ENCODE assay signal across 25 cellular contexts in genomic region chr22:32748509-32748908, GRCh38. TPM values are rescaled to one million over a fixed set of nuclear protein-coding genes. Genes with fewer than 3 reads are reported as not detected.
DNase-seq lines count a peak whose midpoint lies in the region; ATAC-seq, FAIRE-seq and TF ChIP-seq lines count a peak whose summit lies in the region.
"Had no signal": no experiment of that assay in that cellular context is flagged by ENCODE, and none has a peak within 500 bp of the region (broad histone marks: within the 10 kb centered on the region; RNA-seq: fewer than 3 reads in every experiment).

No MANE protein-coding gene starts in this region.

- no peak for TF ChIP-seq POLR2A in HepG2 (IDR thresholded peaks at IDR 0.05; ENCODE audit: insufficient read depth in 1 of 2, low read depth in 2 of 2, low read length in 2 of 2)
- TF ChIP-seq POLR2A in body of pancreas (IDR thresholded peaks at IDR 0.05): no peak

- intact Hi-C loops in Right ventricle myocardium superior (cut with DNase I) (no loop called here), Right ventricle myocardium inferior (cut with DNase I) (loop anchor here (5.0 kb wide), 2 partner anchors 51 to 86 kb away; no protein-coding TSS in a partner anchor), HepG2 (cut with micrococcal nuclease; ENCODE audit: unreplicated experiment) (no loop called here), body of pancreas (cut with DNase I) (no loop called here)

- TF ChIP-seq CTCF in liver (IDR thresholded peaks at IDR 0.05; ENCODE audit: low read depth, low read length, missing input control) (no peak), HepG2 (CRISPR knock-in tag; IDR thresholded peaks at IDR 0.05) (no peak), body of pancreas (IDR thresholded peaks at IDR 0.05) (no peak)

- TF ChIP-seq EP300 in HepG2 (IDR thresholded peaks at IDR 0.05; ENCODE audit: low read depth in 2 of 2, low read length in 2 of 2) (no peak), HepG2 (CRISPR knock-in tag; IDR thresholded peaks at IDR 0.05; ENCODE audit: borderline replicate concordance) (no peak)

- H3K27ac ChIP-seq in liver (ENCODE audit: low read depth in 1 of 2, low read length in 2 of 2) (no peak overlapping the region), HepG2 (ENCODE audit: extremely low read length, insufficient read depth, low read length) (no peak overlapping the region), body of pancreas (no peak overlapping the region)
- H3K27ac ChIP-seq: 22Rv1; BLaER1 treated with 17β-estradiol and CSF1 and Interleukin-3, amounts not matched to agents 10 nM and 100 nM; GM23248 had no signal

- POLR2A ChIA-PET in HepG2 (lab: Yijun Ruan, JAX): interaction anchor here (1.3 kb wide), 1 partner anchor 48 kb away, joined by 3 read pairs; no protein-coding TSS in a partner anchor

- no peaks in the 10 kb centered on the region for H3K36me3 ChIP-seq in liver (ENCODE audit: control insufficient read depth in 4 of 4, insufficient read depth in 3 of 4, low read depth in 1 of 4, low read length in 3 of 4)
- no peaks in the 10 kb centered on the region for H3K36me3 ChIP-seq in HepG2 (replicated peaks in 1 of 2; ENCODE audit: control insufficient read depth in 1 of 2, insufficient read depth in 2 of 2, low read length in 2 of 2)
- H3K36me3 ChIP-seq in body of pancreas (replicated peaks in 1 of 2; ENCODE audit: insufficient read depth in 1 of 2, low read depth in 2 of 2): no peaks in the 10 kb centered on the region
- H3K36me3 ChIP-seq: BE2C; BLaER1 treated with 17β-estradiol and CSF1 and Interleukin-3, amounts not matched to agents 10 nM and 100 nM had no signal

- H3K27me3 ChIP-seq in liver (ENCODE audit: control insufficient read depth in 4 of 4, insufficient read depth in 4 of 4, low read length in 3 of 4) (no peaks in the 10 kb centered on the region), HepG2 (ENCODE audit: control insufficient read depth in 1 of 2, insufficient read depth in 2 of 2, low read length in 2 of 2) (no peaks in the 10 kb centered on the region), body of pancreas (no peaks in the 10 kb centered on the region)

- no peak overlapping the region for H3K4me3 ChIP-seq in liver (ENCODE audit: low read depth in 1 of 3, low read length in 3 of 3)
- H3K4me3 ChIP-seq in HepG2 (replicated peaks in 1 of 3; ENCODE audit: insufficient read depth in 1 of 3, low read depth in 2 of 3, low read length in 3 of 3): no peak overlapping the region
- H3K4me3 ChIP-seq in body of pancreas: no peak overlapping the region
- H3K4me3 ChIP-seq: BLaER1 treated with 17β-estradiol and CSF1 and Interleukin-3, amounts not matched to agents 10 nM and 100 nM; GM12878; GM23248 had no signal

- CTCF ChIA-PET in HepG2 (lab: Yijun Ruan, JAX; ENCODE audit: low intra/inter-chr PET ratio, low total read pairs): no interaction called here

- H3K4me2 ChIP-seq in HepG2 (ENCODE audit: low read depth, low read length): no peak overlapping the region
- H3K4me2 ChIP-seq: BLaER1 treated with 17β-estradiol and CSF1 and Interleukin-3, amounts not matched to agents 10 nM and 100 nM had no signal

- ATAC-seq in Right ventricle myocardium superior (ENCODE audit: poor library complexity) (peak; percentile 2), Right ventricle myocardium inferior (no peak), HepG2 (no peak), body of pancreas (no peak)
- ATAC-seq: GM12878 had no signal

- H3K9ac ChIP-seq in liver (ENCODE audit: low read depth in 1 of 2, low read length in 2 of 2) (no peak overlapping the region), HepG2 (ENCODE audit: insufficient read depth, low read depth, low read length) (no peak overlapping the region)
- H3K9ac ChIP-seq: BLaER1 treated with 17β-estradiol and CSF1 and Interleukin-3, amounts not matched to agents 10 nM and 100 nM; GM23248 had no signal

- 62% methylated on average over 6 of the region's 6 CpGs for WGBS in liver
- WGBS in HepG2 (ENCODE audit: low lambda C conversion rate): 92% methylated on average over 5 of the region's 6 CpGs
- 61 to 78% methylated on average over 6 of the region's 6 CpGs for WGBS in body of pancreas, 2 donors

- DNase-seq in Right ventricle myocardium superior (no peak), Right ventricle myocardium inferior (ENCODE audit: missing footprints) (no peak), HepG2 (ENCODE audit: low spot score) (no peak), urothelium cell line (ENCODE audit: low spot score) (no peak), body of pancreas (no peak)
- DNase-seq: AML-193; BE2C; CD4-positive, alpha-beta T cell; CD8-positive, alpha-beta memory T cell; DMS 273 treated with DMSO at 0.1 percent for 48 hours; DMS79; EL; GDM1; GM23248; H7; HCEC 1CT had no signal

- H3K79me2 ChIP-seq in HepG2 (ENCODE audit: insufficient read depth, low read length): no peaks in the 10 kb centered on the region

- H2AFZ ChIP-seq in HepG2 (ENCODE audit: low read length): no peak overlapping the region
- H2AFZ ChIP-seq: GM23248 had no signal

- in situ Hi-C loops in HepG2 (cut with HindIII; ENCODE audit: extremely low pct_ligation_motif_present, low pct_unique_long_range_greater_than_20kb): no loop called here

- H3K9me3 ChIP-seq in liver (ENCODE audit: control insufficient read depth in 4 of 4, low read length in 3 of 4) (no peaks in the 10 kb centered on the region), HepG2 (ENCODE audit: low read length) (no peaks in the 10 kb centered on the region), body of pancreas (no peaks in the 10 kb centered on the region)
- H3K9me3 ChIP-seq: BE2C; BLaER1 treated with 17β-estradiol and CSF1 and Interleukin-3, amounts not matched to agents 10 nM and 100 nM had no signal

- no peak for FAIRE-seq in HepG2 (lab: Jason Lieb, UNC)
- FAIRE-seq in urothelium cell line (lab: Jason Lieb, UNC): peak; percentile 23
- FAIRE-seq: A204.1, D721Med, GM12878, GM19239, H1 had no signal

- BruUV-seq in HepG2 (replicated peaks; lab: Mats Ljungman, UMichigan): no TSS peak

- H3K4me1 ChIP-seq in liver (ENCODE audit: control insufficient read depth in 4 of 4, insufficient read depth in 4 of 4, low read length in 3 of 4) (peaks cover 5 to 14% (median 12%) of the 10 kb centered on the region in 4 donors), HepG2 (ENCODE audit: insufficient read depth, low read length) (peaks cover 66% of the 10 kb centered on the region), body of pancreas (no peaks in the 10 kb centered on the region)
- H3K4me1 ChIP-seq: BE2C had no signal

- no peaks in the 10 kb centered on the region for H4K20me1 ChIP-seq in HepG2 (ENCODE audit: insufficient read depth, low read length)
- H4K20me1 ChIP-seq: BLaER1 treated with 17β-estradiol and CSF1 and Interleukin-3, amounts not matched to agents 10 nM and 100 nM had no signal

- TF ChIP-seq RAD21 in liver (IDR thresholded peaks at IDR 0.05) (no peak), HepG2 (CRISPR knock-in tag; IDR thresholded peaks at IDR 0.05) (no peak)

TF ChIP-seq in liver, 16 proteins besides CTCF, POLR2A, EP300 and RAD21 (continues in another document):
- TF ChIP-seq RXRA (IDR thresholded peaks at IDR 0.05) (peak in 1 of 2 donors; percentile 10), EGR1 (IDR thresholded peaks at IDR 0.05; ENCODE audit: low read depth in 2 of 2) (no peak), YY1 (IDR thresholded peaks at IDR 0.05) (peak; percentile 27)

TF ChIP-seq in HepG2, 621 proteins besides CTCF, POLR2A, EP300 and RAD21 (continues in another document):
- TF ChIP-seq HNRNPH1 (optimal IDR thresholded peaks at IDR 0.05; ENCODE audit: low read depth, low read length) (no peak), ZNF207 (IDR thresholded peaks at IDR 0.05; ENCODE audit: borderline replicate concordance) (no peak), ZFP62 (CRISPR knock-in tag; IDR thresholded peaks at IDR 0.05) (no peak)
- TF ChIP-seq, protein P1, sequence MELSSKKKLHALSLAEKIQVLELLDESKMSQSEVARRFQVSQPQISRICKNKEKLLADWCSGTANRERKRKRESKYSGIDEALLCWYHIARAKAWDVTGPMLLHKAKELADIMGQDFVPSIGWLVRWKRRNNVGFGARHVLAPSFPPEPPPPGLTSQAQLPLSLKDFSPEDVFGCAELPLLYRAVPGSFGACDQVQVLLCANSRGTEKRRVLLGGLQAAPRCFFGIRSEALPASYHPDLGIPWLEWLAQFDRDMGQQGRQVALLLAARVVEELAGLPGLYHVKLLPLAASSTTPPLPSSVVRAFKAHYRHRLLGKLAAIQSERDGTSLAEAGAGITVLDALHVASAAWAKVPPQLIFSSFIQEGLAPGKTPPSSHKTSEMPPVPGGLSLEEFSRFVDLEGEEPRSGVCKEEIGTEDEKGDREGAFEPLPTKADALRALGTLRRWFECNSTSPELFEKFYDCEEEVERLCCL (CRISPR knock-in tag; IDR thresholded peaks at IDR 0.05; ENCODE audit: borderline replicate concordance): no peak

RNA-seq across cellular contexts. Expression of gene TIMP3, which starts 53.0 kb away (rescaled TPM):
- total RNA-seq in Right ventricle myocardium superior: 266 TPM
- total RNA-seq in Right ventricle myocardium inferior: 288 TPM
- total RNA-seq in liver: 10 to 100 TPM; 28.0 to 44.0 TPM
- 10 to 100 TPM; 30.7 to 31.7 TPM for polyA plus RNA-seq in liver
- total RNA-seq in HepG2 (2016; rRNA removed; fragmentation: Illumina TruSeq; extraction: Trizol): 28.7 and 57.3 TPM in 2 replicates
- total RNA-seq in HepG2 (2016; cell fraction: cytosol; rRNA removed; fragmentation: Illumina TruSeq; extraction: Trizol; ENCODE audit: low read depth): 5.1 and 5.6 TPM in 2 replicates
- total RNA-seq in HepG2 (2016; cell fraction: insoluble cytoplasmic fraction; rRNA removed; fragmentation: Illumina TruSeq; extraction: Trizol): 26.3 and 55.6 TPM in 2 replicates
- total RNA-seq in HepG2 (2016; cell fraction: membrane; rRNA removed; fragmentation: Illumina TruSeq; extraction: Trizol): 17.2 and 19.0 TPM in 2 replicates
- 55.3 and 66.5 TPM in 2 replicates for total RNA-seq in HepG2 (2016; cell fraction: nucleus; rRNA removed; fragmentation: Illumina TruSeq; extraction: Trizol)
- 75.2 and 86.6 TPM in 2 replicates for polyA plus RNA-seq in HepG2 (2011; rRNA removed)
- polyA plus RNA-seq in HepG2 (2011; cell fraction: cytosol; rRNA removed): 67.3 and 72.2 TPM in 2 replicates
- 29.5 and 30.5 TPM in 2 replicates for polyA plus RNA-seq in HepG2 (2011; cell fraction: nucleus; rRNA removed)
- 89.9 and 107 TPM in 2 replicates for polyA plus RNA-seq in HepG2 (2012)
- 5.5 TPM in 2 replicates for polyA plus RNA-seq in HepG2 (2016; cell fraction: cytosol; fragmentation: Illumina TruSeq; extraction: Trizol; ENCODE audit: low read depth)
- polyA plus RNA-seq in HepG2 (2016; cell fraction: insoluble cytoplasmic fraction; fragmentation: Illumina TruSeq; extraction: Trizol; ENCODE audit: low read depth): 30.6 and 38.9 TPM in 2 replicates
- 12.2 and 12.9 TPM in 2 replicates for polyA plus RNA-seq in HepG2 (2016; cell fraction: membrane; fragmentation: Illumina TruSeq; extraction: Trizol; ENCODE audit: low read depth)
- polyA plus RNA-seq in HepG2 (2016; cell fraction: nucleus; fragmentation: Illumina TruSeq; extraction: Trizol; ENCODE audit: insufficient read depth, low read depth): 90.8 and 96.2 TPM in 2 replicates
- polyA minus RNA-seq in HepG2 (2011; rRNA and poly(A)+ RNA removed; ENCODE audit: low replicate concordance): 7.2 and 107 TPM in 2 replicates
- 51.1 and 55.3 TPM in 2 replicates for polyA minus RNA-seq in HepG2 (2011; cell fraction: cytosol; rRNA and poly(A)+ RNA removed)
- 20.5 and 25.0 TPM in 2 replicates for polyA minus RNA-seq in HepG2 (2011; cell fraction: nucleus; rRNA and poly(A)+ RNA removed)
- total RNA-seq in body of pancreas: 100 to 1,000 TPM; 149 to 280 TPM
- polyA plus RNA-seq: CD14-positive monocyte; CD8-positive, alpha-beta memory T cell had no signal
